ENCODE assay signal across 8 cellular contexts in genomic region chr19:48169974-48170803, GRCh38. TPM values are rescaled to one million over a fixed set of nuclear protein-coding genes. Genes with fewer than 3 reads are reported as not detected.
A peak's percentile ranks its signal among the peaks of the same experiment; 100 is the strongest.
DNase-seq lines count a peak whose midpoint lies in the region; ATAC-seq, FAIRE-seq and TF ChIP-seq lines count a peak whose summit lies in the region.

Gene LIG1 (minus strand): TSS chr19:48170344. CDS start chr19:48165566, 4,778 bp downstream.
Gene ZSWIM9 (plus strand): TSS chr19:48170680. CDS start chr19:48171803, 1,123 bp downstream.

- peak within 1 kb of the TSS; percentile 97 for H3K27ac ChIP-seq in psoas muscle

- H3K36me3 Mint-ChIP-seq in T-helper 1 cell treated with Interleukin-12 subunit alpha and Interleukin-12 subunit beta and Interleukin-4 antibody, amounts not matched to agents 30 μg/mL and 1 μg/mL, for 36 hours (ENCODE audit: low read depth) = peaks cover 27% of the 10 kb centered on the region

- no peaks in the 10 kb centered on the region for H3K27me3 Mint-ChIP-seq in T-helper 1 cell treated with Interleukin-12 subunit alpha and Interleukin-12 subunit beta and Interleukin-4 antibody, amounts not matched to agents 30 μg/mL and 1 μg/mL, for 36 hours (ENCODE audit: low read depth)

- 0 to 1% (median 0%) methylated on average over 69 to 81 of the region's 81 CpGs for WGBS in psoas muscle, 3 donors

- intact Hi-C loops in left ventricle myocardium superior (cut with micrococcal nuclease) (no loop called here), psoas muscle (cut with DNase I) (no loop called here)

- peak within 1 kb of the TSS; percentile 88 for H3K4me3 ChIP-seq in psoas muscle

- TF ChIP-seq CTCF in GM13977 (IDR thresholded peaks at IDR 0.05; ENCODE audit: extremely low read depth, insufficient read depth, missing control alignments) (peak; percentile 4), psoas muscle (IDR thresholded peaks at IDR 0.05) (no peak)

- H3K4me3 Mint-ChIP-seq in T-helper 1 cell treated with Interleukin-12 subunit alpha and Interleukin-12 subunit beta and Interleukin-4 antibody, amounts not matched to agents 30 μg/mL and 1 μg/mL, for 36 hours = peak within 1 kb of the TSS; percentile 95

- peak; percentile 66 for ATAC-seq in HG02884 (IDR thresholded peaks at IDR 0.05; ENCODE audit: unreplicated experiment)
- ATAC-seq in left ventricle myocardium superior = peak; percentile 98
- peak; percentile 96 to 98 (median 96) for ATAC-seq in psoas muscle

- in situ Hi-C loops in GM13977 (cut with MboI; ENCODE audit: low pct_unique_long_range_greater_than_20kb, low sequenced_read_pairs, unreplicated experiment) = no loop called here

- H3K4me1 ChIP-seq in psoas muscle = peaks cover 8% of the 10 kb centered on the region

- peak; percentile 90 for FAIRE-seq in urothelium cell line (lab: Jason Lieb, UNC)

- DNase-seq in GM13977 (ENCODE audit: low spot score) = peak; percentile 97
- DNase-seq in NCI-H1694 treated with DMSO at 0.1 percent for 48 hours (lab: John Stamatoyannopoulos, UW) = peak; percentile 94
- DNase-seq in amygdala (lab: John Stamatoyannopoulos, UW) = peak; percentile 67 to 100 (median 92)
- peak; percentile 94 for DNase-seq in left ventricle myocardium superior
- DNase-seq in psoas muscle = peak; percentile 92 to 95
- peak; percentile 97 for DNase-seq in urothelium cell line (ENCODE audit: low spot score)

- peaks cover 3 to 31% of the 10 kb centered on the region in 2 donors for H3K36me3 ChIP-seq in psoas muscle (ENCODE audit: insufficient read depth in 1 of 2, low read depth in 1 of 2)

- H3K27me3 ChIP-seq in psoas muscle (ENCODE audit: insufficient read depth in 3 of 3, low read length in 2 of 3) = no peaks in the 10 kb centered on the region

- no peaks in the 10 kb centered on the region for H3K9me3 ChIP-seq in psoas muscle

- no peaks in the 10 kb centered on the region for H3K9me3 Mint-ChIP-seq in T-helper 1 cell treated with Interleukin-12 subunit alpha and Interleukin-12 subunit beta and Interleukin-4 antibody, amounts not matched to agents 30 μg/mL and 1 μg/mL, for 36 hours

- H3K4me1 Mint-ChIP-seq in T-helper 1 cell treated with Interleukin-12 subunit alpha and Interleukin-12 subunit beta and Interleukin-4 antibody, amounts not matched to agents 30 μg/mL and 1 μg/mL, for 36 hours (ENCODE audit: low read depth) = peaks cover 26% of the 10 kb centered on the region

- H3K27ac Mint-ChIP-seq in T-helper 1 cell treated with Interleukin-12 subunit alpha and Interleukin-12 subunit beta and Interleukin-4 antibody, amounts not matched to agents 30 μg/mL and 1 μg/mL, for 36 hours = peak within 1 kb of the TSS; percentile 95

RNA-seq across cellular contexts. Expression of gene LIG1, which starts in this region (rescaled TPM):
- total RNA-seq in left ventricle myocardium superior (2.8 TPM), psoas muscle (1 to 10 TPM; 2.6 to 4.9 (median 3.1) TPM)
- 1 to 10 TPM; 3.3 to 5.2 (median 3.4) TPM for polyA plus RNA-seq in psoas muscle

RNA-seq across cellular contexts. Expression of gene ZSWIM9, which starts in this region (rescaled TPM):
- total RNA-seq in left ventricle myocardium superior = 7.9 TPM
- total RNA-seq in psoas muscle = 1 to 10 TPM; 4.3 to 8.0 (median 5.7) TPM
- polyA plus RNA-seq in psoas muscle = 10 to 100 TPM in 1 of 3 donors, 1 to 10 TPM in 2; 3.0 to 10.5 (median 4.7) TPM

Comparison
In these comparisons a context has a peak if more than half of its experiments do, and no peak if none do; other contexts are left out.
1. Peak in every context shown above with its lines: DNase-seq, ATAC-seq, H3K4me3 ChIP-seq and H3K27ac ChIP-seq.